In the genomic region with DNA sequence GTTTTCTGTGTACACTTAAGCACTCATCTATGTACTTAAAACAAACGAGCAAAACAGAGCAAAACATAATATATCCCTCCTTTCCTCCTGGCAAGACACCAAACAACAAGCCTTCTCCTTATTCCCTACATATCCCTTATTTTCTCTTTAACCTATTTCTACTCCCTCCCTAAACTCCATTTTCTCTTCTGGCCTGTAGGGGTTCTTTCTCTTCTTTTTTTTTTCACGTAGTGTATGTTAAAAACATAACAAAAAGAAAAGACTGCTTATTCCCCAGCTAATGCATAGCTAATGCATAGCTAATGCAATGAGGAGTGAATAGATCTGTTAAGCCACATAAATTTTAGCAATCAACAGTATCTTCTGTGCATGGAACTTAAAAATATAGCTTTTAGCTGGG, we compare ENCODE assay signal across 30 cellular contexts.
"Had no signal": no experiment of that assay in that cellular context is flagged by ENCODE, and none has a peak within 500 bp of the region (broad histone marks: within the 10 kb centered on the region; RNA-seq: fewer than 3 reads in every experiment).

No MANE protein-coding gene starts in this region.

- H3K4me3 Mint-ChIP-seq: activated CD4-positive, alpha-beta memory T cell treated with anti-CD3 and anti-CD28 coated beads, Interleukin-2, amount 10 ng/mL, durations not matched to agents 7 days and 5 days; activated naive CD4-positive, alpha-beta T cell treated with anti-CD3 and anti-CD28 coated beads, Interleukin-2, amount 10 ng/mL, durations not matched to agents 7 days and 5 days; activated naive CD8-positive, alpha-beta T cell treated with anti-CD3 and anti-CD28 coated beads for 36 hours; activated T-helper 17 cell treated with anti-CD3 and anti-CD28 coated beads, Interleukin-2, amount 50 U/mL, for 72 hours; T-cell had no signal

- H3K27ac Mint-ChIP-seq: activated CD4-positive, alpha-beta memory T cell treated with anti-CD3 and anti-CD28 coated beads, Interleukin-2, amount 10 ng/mL, durations not matched to agents 7 days and 5 days; activated naive CD4-positive, alpha-beta T cell treated with anti-CD3 and anti-CD28 coated beads, Interleukin-2, amount 10 ng/mL, durations not matched to agents 7 days and 5 days; activated naive CD8-positive, alpha-beta T cell treated with anti-CD3 and anti-CD28 coated beads for 36 hours; activated T-helper 17 cell treated with anti-CD3 and anti-CD28 coated beads, Interleukin-2, amount 50 U/mL, for 72 hours; T-cell had no signal

- H3K4me1 Mint-ChIP-seq: activated naive CD4-positive, alpha-beta T cell treated with anti-CD3 and anti-CD28 coated beads, Interleukin-2, amount 10 ng/mL, durations not matched to agents 7 days and 5 days; activated naive CD8-positive, alpha-beta T cell treated with anti-CD3 and anti-CD28 coated beads for 36 hours; activated T-helper 17 cell treated with anti-CD3 and anti-CD28 coated beads, Interleukin-2, amount 50 U/mL, for 72 hours; T-cell had no signal

- H3K36me3 Mint-ChIP-seq: activated naive CD4-positive, alpha-beta T cell treated with anti-CD3 and anti-CD28 coated beads, Interleukin-2, amount 10 ng/mL, durations not matched to agents 7 days and 5 days had no signal

- H3K27ac ChIP-seq: brain microvascular endothelial cell, cardiac muscle cell, SK-N-MC had no signal

- H3K27me3 Mint-ChIP-seq: activated T-helper 17 cell treated with anti-CD3 and anti-CD28 coated beads, Interleukin-2, amount 50 U/mL, for 72 hours had no signal

- ATAC-seq: activated T-helper 17 cell treated with anti-CD3 and anti-CD28 coated beads, Interleukin-2, amount 50 U/mL, for 72 hours; Panc1; Right ventricle myocardium inferior; T-cell had no signal

- H3K27me3 ChIP-seq: brain microvascular endothelial cell, cardiac muscle cell had no signal

- H3K36me3 ChIP-seq: brain microvascular endothelial cell, cardiac muscle cell had no signal

- H3K4me3 ChIP-seq: cardiac muscle cell, SK-N-MC had no signal

- FAIRE-seq: TTC549 had no signal

- H3K9me3 Mint-ChIP-seq: activated CD4-positive, alpha-beta memory T cell treated with anti-CD3 and anti-CD28 coated beads, Interleukin-2, amount 10 ng/mL, durations not matched to agents 7 days and 5 days; activated T-helper 17 cell treated with anti-CD3 and anti-CD28 coated beads, Interleukin-2, amount 50 U/mL, for 72 hours had no signal

- DNase-seq: activated CD4-positive, alpha-beta memory T cell treated with anti-CD3 and anti-CD28 coated beads, Interleukin-2, amount 10 ng/mL, durations not matched to agents 7 days and 5 days; activated CD4-positive, alpha-beta T cell treated with anti-CD3 and anti-CD28 coated beads, Interleukin-2, amount 50 U/mL, for 1 hour; activated CD4-positive, CD25-positive, alpha-beta regulatory T cell; activated gamma-delta T cell; activated naive CD4-positive, alpha-beta T cell treated with anti-CD3 and anti-CD28 coated beads, Interleukin-2, amount 10 ng/mL, durations not matched to agents 7 days and 5 days; activated naive CD8-positive, alpha-beta T cell treated with anti-CD3 and anti-CD28 coated beads for 36 hours; activated T-cell treated with anti-CD3 and anti-CD28 coated beads for 4 hours; activated T-cell treated with anti-CD3 and anti-CD28 coated beads, Interleukin-2, amount 50 U/mL, for 48 hours; brain microvascular endothelial cell; Kasumi-1; NCI-H1092 treated with DMSO at 0.1 percent for 48 hours; NCI-H1417 treated with DMSO at 0.1 percent for 48 hours; NCI-H1694; NCI-H2029; NCI-H2107; NCI-H345; NCI-H510A; NCI-H526 treated with DMSO at 0.1 percent for 48 hours; NCI-H82; OCI-M1; RPMI8226; T-cell; T-helper 2 cell; T1000 had no signal
